In the genomic region with DNA sequence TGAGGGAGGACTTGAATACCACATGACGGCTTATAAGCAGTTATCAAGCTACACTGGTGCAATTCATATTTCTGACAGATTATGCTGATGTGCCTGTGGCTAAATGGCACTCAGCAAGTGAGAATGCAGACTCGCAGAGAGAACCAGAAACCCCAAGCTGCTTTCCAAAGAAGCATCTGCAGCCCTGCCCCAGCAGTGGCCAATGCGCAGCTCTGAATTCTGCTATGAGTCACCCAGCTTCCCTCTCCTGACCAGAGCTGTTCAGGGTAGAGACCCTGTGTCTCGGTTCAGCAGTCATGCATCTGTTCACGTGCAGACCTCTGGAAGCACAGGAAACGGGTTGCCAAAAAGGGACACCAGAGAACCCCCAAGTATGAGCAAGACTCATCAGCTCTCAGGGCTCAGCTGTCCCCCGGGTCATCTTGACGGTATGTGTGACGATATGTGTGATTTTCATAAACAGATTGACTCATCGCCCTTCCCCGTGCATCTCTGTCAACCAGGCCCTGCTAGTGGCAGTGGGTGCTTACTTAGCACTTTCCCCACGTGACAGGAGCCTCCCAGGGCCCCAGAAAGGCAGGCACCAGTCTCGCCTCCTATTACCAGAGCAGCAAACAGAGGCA, we compare ENCODE assay signal across 1 cellular context.
TF ChIP-seq lines count a peak whose summit lies in the region.

No MANE protein-coding gene starts in this region.

TF ChIP-seq in GM12878, 131 proteins besides CTCF, POLR2A, EP300 and RAD21 (continued from another document and continues in another):
- TF ChIP-seq WRNIP1 (IDR thresholded peaks at IDR 0.05; ENCODE audit: borderline replicate concordance, low read depth, low read length) (0 out of 2 replicates have a peak, but pooled peaks have one; percentile 28), ZNF24 (IDR thresholded peaks at IDR 0.05) (peak; percentile 83), CHD1 (IDR thresholded peaks at IDR 0.05; ENCODE audit: low read depth, low read length) (0 out of 2 replicates have a peak, but pooled peaks have one; percentile 19), HDAC2 (IDR thresholded peaks at IDR 0.05) (no peak), HDGF (IDR thresholded peaks at IDR 0.05) (no peak), POLR2AphosphoS2 (IDR thresholded peaks at IDR 0.05; ENCODE audit: low read depth, low read length) (no peak), MEF2A (IDR thresholded peaks at IDR 0.05; ENCODE audit: insufficient read depth, low read depth, low read length) (peak; percentile 95), KDM1A (IDR thresholded peaks at IDR 0.05; ENCODE audit: borderline replicate concordance) (no peak), SRF (IDR thresholded peaks at IDR 0.05; ENCODE audit: low read depth in 2 of 2, low read length in 2 of 2) (peak; percentile 88 to 98), ZNF384 (IDR thresholded peaks at IDR 0.05; ENCODE audit: borderline replicate concordance, low read depth, low read length) (peak; percentile 6; the same call in 1 of the 2 replicates), ZSCAN29 (IDR thresholded peaks at IDR 0.05) (no peak), PML (IDR thresholded peaks at IDR 0.05; ENCODE audit: low read length) (peak; percentile 94), BRCA1 (IDR thresholded peaks at IDR 0.05; ENCODE audit: low read depth, low read length) (no peak), MTA3 (IDR thresholded peaks at IDR 0.05; ENCODE audit: borderline replicate concordance, low read length) (peak; percentile 97), CHD2 (IDR thresholded peaks at IDR 0.05; ENCODE audit: borderline replicate concordance, low read depth, low read length) (peak; percentile 84; the same call in 1 of the 2 replicates), YY1 (IDR thresholded peaks at IDR 0.05; ENCODE audit: low read depth, low read length) (no peak; the same call in 1 of the 2 replicates), NFXL1 (IDR thresholded peaks at IDR 0.05; ENCODE audit: borderline replicate concordance) (no peak), HDAC6 (IDR thresholded peaks at IDR 0.05; ENCODE audit: unreplicated experiment) (no peak), RFX5 (IDR thresholded peaks at IDR 0.05; ENCODE audit: low read depth, low read length) (0 out of 2 replicates have a peak, but pooled peaks have one; percentile 49), IRF4 (IDR thresholded peaks at IDR 0.05; ENCODE audit: low read depth, low read length) (peak; percentile 91), SUZ12 (IDR thresholded peaks at IDR 0.05; ENCODE audit: unreplicated experiment) (no peak), ZNF217 (IDR thresholded peaks at IDR 0.05) (peak; percentile 62; the same call in 1 of the 2 replicates), JUND (IDR thresholded peaks at IDR 0.05; ENCODE audit: low read depth, low read length) (peak; percentile 61), RBBP5 (conservative IDR thresholded peaks at IDR 0.05) (no peak), FOS (IDR thresholded peaks at IDR 0.05; ENCODE audit: borderline replicate concordance, extremely low read depth, insufficient read length) (no peak), HCFC1 (IDR thresholded peaks at IDR 0.05; ENCODE audit: low read length) (peak; percentile 30; the same call in 1 of the 2 replicates), ZNF207 (IDR thresholded peaks at IDR 0.05; ENCODE audit: borderline replicate concordance) (no peak; the same call in 1 of the 2 replicates), EED (IDR thresholded peaks at IDR 0.05; ENCODE audit: low read depth) (peak; percentile 100), EZH2 (IDR thresholded peaks at IDR 0.05; ENCODE audit: borderline replicate concordance, control insufficient read depth, low read depth, low read length) (no peak), SPI1 (IDR thresholded peaks at IDR 0.05; ENCODE audit: borderline replicate concordance, insufficient read depth, low read depth, low read length) (0 out of 2 replicates have a peak, but pooled peaks have one; percentile 12), ASH2L (IDR thresholded peaks at IDR 0.05; ENCODE audit: borderline replicate concordance, low read depth) (no peak)
- TF ChIP-seq, protein P1, sequence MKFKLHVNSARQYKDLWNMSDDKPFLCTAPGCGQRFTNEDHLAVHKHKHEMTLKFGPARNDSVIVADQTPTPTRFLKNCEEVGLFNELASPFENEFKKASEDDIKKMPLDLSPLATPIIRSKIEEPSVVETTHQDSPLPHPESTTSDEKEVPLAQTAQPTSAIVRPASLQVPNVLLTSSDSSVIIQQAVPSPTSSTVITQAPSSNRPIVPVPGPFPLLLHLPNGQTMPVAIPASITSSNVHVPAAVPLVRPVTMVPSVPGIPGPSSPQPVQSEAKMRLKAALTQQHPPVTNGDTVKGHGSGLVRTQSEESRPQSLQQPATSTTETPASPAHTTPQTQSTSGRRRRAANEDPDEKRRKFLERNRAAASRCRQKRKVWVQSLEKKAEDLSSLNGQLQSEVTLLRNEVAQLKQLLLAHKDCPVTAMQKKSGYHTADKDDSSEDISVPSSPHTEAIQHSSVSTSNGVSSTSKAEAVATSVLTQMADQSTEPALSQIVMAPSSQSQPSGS (IDR thresholded peaks at IDR 0.05; ENCODE audit: low read length), result peak; percentile 99
- TF ChIP-seq, protein P2, sequence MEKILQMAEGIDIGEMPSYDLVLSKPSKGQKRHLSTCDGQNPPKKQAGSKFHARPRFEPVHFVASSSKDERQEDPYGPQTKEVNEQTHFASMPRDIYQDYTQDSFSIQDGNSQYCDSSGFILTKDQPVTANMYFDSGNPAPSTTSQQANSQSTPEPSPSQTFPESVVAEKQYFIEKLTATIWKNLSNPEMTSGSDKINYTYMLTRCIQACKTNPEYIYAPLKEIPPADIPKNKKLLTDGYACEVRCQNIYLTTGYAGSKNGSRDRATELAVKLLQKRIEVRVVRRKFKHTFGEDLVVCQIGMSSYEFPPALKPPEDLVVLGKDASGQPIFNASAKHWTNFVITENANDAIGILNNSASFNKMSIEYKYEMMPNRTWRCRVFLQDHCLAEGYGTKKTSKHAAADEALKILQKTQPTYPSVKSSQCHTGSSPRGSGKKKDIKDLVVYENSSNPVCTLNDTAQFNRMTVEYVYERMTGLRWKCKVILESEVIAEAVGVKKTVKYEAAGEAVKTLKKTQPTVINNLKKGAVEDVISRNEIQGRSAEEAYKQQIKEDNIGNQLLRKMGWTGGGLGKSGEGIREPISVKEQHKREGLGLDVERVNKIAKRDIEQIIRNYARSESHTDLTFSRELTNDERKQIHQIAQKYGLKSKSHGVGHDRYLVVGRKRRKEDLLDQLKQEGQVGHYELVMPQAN (conservative IDR thresholded peaks at IDR 0.05), result peak; percentile 45; the same call in 1 of the 2 replicates
- TF ChIP-seq, protein P3, sequence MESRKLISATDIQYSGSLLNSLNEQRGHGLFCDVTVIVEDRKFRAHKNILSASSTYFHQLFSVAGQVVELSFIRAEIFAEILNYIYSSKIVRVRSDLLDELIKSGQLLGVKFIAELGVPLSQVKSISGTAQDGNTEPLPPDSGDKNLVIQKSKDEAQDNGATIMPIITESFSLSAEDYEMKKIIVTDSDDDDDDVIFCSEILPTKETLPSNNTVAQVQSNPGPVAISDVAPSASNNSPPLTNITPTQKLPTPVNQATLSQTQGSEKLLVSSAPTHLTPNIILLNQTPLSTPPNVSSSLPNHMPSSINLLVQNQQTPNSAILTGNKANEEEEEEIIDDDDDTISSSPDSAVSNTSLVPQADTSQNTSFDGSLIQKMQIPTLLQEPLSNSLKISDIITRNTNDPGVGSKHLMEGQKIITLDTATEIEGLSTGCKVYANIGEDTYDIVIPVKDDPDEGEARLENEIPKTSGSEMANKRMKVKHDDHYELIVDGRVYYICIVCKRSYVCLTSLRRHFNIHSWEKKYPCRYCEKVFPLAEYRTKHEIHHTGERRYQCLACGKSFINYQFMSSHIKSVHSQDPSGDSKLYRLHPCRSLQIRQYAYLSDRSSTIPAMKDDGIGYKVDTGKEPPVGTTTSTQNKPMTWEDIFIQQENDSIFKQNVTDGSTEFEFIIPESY (IDR thresholded peaks at IDR 0.05), result no peak
- TF ChIP-seq, protein P4, sequence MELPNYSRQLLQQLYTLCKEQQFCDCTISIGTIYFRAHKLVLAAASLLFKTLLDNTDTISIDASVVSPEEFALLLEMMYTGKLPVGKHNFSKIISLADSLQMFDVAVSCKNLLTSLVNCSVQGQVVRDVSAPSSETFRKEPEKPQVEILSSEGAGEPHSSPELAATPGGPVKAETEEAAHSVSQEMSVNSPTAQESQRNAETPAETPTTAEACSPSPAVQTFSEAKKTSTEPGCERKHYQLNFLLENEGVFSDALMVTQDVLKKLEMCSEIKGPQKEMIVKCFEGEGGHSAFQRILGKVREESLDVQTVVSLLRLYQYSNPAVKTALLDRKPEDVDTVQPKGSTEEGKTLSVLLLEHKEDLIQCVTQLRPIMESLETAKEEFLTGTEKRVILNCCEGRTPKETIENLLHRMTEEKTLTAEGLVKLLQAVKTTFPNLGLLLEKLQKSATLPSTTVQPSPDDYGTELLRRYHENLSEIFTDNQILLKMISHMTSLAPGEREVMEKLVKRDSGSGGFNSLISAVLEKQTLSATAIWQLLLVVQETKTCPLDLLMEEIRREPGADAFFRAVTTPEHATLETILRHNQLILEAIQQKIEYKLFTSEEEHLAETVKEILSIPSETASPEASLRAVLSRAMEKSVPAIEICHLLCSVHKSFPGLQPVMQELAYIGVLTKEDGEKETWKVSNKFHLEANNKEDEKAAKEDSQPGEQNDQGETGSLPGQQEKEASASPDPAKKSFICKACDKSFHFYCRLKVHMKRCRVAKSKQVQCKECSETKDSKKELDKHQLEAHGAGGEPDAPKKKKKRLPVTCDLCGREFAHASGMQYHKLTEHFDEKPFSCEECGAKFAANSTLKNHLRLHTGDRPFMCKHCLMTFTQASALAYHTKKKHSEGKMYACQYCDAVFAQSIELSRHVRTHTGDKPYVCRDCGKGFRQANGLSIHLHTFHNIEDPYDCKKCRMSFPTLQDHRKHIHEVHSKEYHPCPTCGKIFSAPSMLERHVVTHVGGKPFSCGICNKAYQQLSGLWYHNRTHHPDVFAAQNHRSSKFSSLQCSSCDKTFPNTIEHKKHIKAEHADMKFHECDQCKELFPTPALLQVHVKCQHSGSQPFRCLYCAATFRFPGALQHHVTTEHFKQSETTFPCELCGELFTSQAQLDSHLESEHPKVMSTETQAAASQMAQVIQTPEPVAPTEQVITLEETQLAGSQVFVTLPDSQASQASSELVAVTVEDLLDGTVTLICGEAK (IDR thresholded peaks at IDR 0.05; ENCODE audit: borderline replicate concordance), result no peak; the same call in 1 of the 2 replicates
- TF ChIP-seq, protein P5, sequence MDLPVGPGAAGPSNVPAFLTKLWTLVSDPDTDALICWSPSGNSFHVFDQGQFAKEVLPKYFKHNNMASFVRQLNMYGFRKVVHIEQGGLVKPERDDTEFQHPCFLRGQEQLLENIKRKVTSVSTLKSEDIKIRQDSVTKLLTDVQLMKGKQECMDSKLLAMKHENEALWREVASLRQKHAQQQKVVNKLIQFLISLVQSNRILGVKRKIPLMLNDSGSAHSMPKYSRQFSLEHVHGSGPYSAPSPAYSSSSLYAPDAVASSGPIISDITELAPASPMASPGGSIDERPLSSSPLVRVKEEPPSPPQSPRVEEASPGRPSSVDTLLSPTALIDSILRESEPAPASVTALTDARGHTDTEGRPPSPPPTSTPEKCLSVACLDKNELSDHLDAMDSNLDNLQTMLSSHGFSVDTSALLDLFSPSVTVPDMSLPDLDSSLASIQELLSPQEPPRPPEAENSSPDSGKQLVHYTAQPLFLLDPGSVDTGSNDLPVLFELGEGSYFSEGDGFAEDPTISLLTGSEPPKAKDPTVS (IDR thresholded peaks at IDR 0.05; ENCODE audit: low read depth, low read length), result no peak
- TF ChIP-seq, protein P6, sequence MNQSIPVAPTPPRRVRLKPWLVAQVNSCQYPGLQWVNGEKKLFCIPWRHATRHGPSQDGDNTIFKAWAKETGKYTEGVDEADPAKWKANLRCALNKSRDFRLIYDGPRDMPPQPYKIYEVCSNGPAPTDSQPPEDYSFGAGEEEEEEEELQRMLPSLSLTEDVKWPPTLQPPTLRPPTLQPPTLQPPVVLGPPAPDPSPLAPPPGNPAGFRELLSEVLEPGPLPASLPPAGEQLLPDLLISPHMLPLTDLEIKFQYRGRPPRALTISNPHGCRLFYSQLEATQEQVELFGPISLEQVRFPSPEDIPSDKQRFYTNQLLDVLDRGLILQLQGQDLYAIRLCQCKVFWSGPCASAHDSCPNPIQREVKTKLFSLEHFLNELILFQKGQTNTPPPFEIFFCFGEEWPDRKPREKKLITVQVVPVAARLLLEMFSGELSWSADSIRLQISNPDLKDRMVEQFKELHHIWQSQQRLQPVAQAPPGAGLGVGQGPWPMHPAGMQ (IDR thresholded peaks at IDR 0.05; ENCODE audit: borderline replicate concordance), result no peak
- TF ChIP-seq, protein P7, sequence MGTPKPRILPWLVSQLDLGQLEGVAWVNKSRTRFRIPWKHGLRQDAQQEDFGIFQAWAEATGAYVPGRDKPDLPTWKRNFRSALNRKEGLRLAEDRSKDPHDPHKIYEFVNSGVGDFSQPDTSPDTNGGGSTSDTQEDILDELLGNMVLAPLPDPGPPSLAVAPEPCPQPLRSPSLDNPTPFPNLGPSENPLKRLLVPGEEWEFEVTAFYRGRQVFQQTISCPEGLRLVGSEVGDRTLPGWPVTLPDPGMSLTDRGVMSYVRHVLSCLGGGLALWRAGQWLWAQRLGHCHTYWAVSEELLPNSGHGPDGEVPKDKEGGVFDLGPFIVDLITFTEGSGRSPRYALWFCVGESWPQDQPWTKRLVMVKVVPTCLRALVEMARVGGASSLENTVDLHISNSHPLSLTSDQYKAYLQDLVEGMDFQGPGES (IDR thresholded peaks at IDR 0.05), result no peak
- TF ChIP-seq, protein P8, sequence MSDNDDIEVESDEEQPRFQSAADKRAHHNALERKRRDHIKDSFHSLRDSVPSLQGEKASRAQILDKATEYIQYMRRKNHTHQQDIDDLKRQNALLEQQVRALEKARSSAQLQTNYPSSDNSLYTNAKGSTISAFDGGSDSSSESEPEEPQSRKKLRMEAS (IDR thresholded peaks at IDR 0.05; ENCODE audit: low read depth, low read length), result no peak; the same call in 1 of the 2 replicates
- TF ChIP-seq, protein P9, sequence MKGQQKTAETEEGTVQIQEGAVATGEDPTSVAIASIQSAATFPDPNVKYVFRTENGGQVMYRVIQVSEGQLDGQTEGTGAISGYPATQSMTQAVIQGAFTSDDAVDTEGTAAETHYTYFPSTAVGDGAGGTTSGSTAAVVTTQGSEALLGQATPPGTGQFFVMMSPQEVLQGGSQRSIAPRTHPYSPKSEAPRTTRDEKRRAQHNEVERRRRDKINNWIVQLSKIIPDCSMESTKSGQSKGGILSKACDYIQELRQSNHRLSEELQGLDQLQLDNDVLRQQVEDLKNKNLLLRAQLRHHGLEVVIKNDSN (IDR thresholded peaks at IDR 0.05; ENCODE audit: borderline replicate concordance, extremely low read length, insufficient read depth, low read depth, low read length), result peak; percentile 91
- TF ChIP-seq, protein P10, sequence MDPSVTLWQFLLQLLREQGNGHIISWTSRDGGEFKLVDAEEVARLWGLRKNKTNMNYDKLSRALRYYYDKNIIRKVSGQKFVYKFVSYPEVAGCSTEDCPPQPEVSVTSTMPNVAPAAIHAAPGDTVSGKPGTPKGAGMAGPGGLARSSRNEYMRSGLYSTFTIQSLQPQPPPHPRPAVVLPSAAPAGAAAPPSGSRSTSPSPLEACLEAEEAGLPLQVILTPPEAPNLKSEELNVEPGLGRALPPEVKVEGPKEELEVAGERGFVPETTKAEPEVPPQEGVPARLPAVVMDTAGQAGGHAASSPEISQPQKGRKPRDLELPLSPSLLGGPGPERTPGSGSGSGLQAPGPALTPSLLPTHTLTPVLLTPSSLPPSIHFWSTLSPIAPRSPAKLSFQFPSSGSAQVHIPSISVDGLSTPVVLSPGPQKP (IDR thresholded peaks at IDR 0.05; ENCODE audit: low read depth, low read length), result peak; percentile 71
